In genomic region chr7:153381275-153382119, GRCh38 we compare ENCODE assay signal across 9 cellular contexts.
A peak's percentile ranks its signal among the peaks of the same experiment; 100 is the strongest.
DNase-seq lines count a peak whose midpoint lies in the region; ATAC-seq and TF ChIP-seq lines count a peak whose summit lies in the region.
"Had no signal": no experiment of that assay in that cellular context is flagged by ENCODE, and none has a peak within 500 bp of the region (broad histone marks: within the 10 kb centered on the region; RNA-seq: fewer than 3 reads in every experiment).

No MANE protein-coding gene starts in this region.

- TF ChIP-seq CTCF in ovary (IDR thresholded peaks at IDR 0.05) = no peak

- H3K27ac ChIP-seq in caudate nucleus (ENCODE audit: low read depth, low read length) = no peak overlapping the region
- H3K27ac ChIP-seq in ovary = no peak overlapping the region
- H3K27ac ChIP-seq: SJSA1 had no signal

- DNase-seq in GDM1 (lab: John Stamatoyannopoulos, UW) (peak; percentile 18), NCI-H1694 (lab: John Stamatoyannopoulos, UW) (peak; percentile 53), caudate nucleus (lab: John Stamatoyannopoulos, UW) (peak in 36 of 61 donors; percentile 1 to 78 (median 16)), midbrain (lab: John Stamatoyannopoulos, UW) (peak; percentile 57), activated gamma-delta T cell (lab: John Stamatoyannopoulos, UW) (no peak), ovary (no peak)
- no peak for DNase-seq in central memory CD4-positive, alpha-beta T cell

- intact Hi-C loops in ovary (cut with DNase I) = no loop called here

- no peak for TF ChIP-seq POLR2A in ovary (IDR thresholded peaks at IDR 0.05)

- no peaks in the 10 kb centered on the region for H3K9me3 ChIP-seq in ovary
- H3K9me3 ChIP-seq: SJSA1 had no signal

- TF ChIP-seq EP300 in ovary (IDR thresholded peaks at IDR 0.05) = no peak

- no peaks in the 10 kb centered on the region for H3K4me1 ChIP-seq in ovary (ENCODE audit: insufficient read depth)
- H3K4me1 ChIP-seq: SJSA1 had no signal

- 17 to 19% (median 18%) methylated on average over 15 of the region's 15 CpGs for whole genome bisulfite sequencing in ovary, 3 donors

- H3K4me3 ChIP-seq in ovary = no peak overlapping the region
- H3K4me3 ChIP-seq: SJSA1 had no signal

- peak; percentile 54 for ATAC-seq in GM21515 (IDR thresholded peaks at IDR 0.05; ENCODE audit: unreplicated experiment)

- no peaks in the 10 kb centered on the region for H3K36me3 ChIP-seq in ovary
- H3K36me3 ChIP-seq: SJSA1 had no signal

- no peaks in the 10 kb centered on the region for H3K27me3 ChIP-seq in ovary
- H3K27me3 ChIP-seq: SJSA1 had no signal

Comparison
In these comparisons a context has a peak if more than half of its experiments do, and no peak if none do; other contexts are left out.
1. DNase-seq: peak in GDM1 (single experiment), NCI-H1694 (single experiment), caudate nucleus (36 of 61) and midbrain (single experiment); none in central memory CD4-positive, alpha-beta T cell (single experiment), activated gamma-delta T cell (single experiment) and ovary (0 of 5).